Comparison of ENCODE assay signal across 8 cellular contexts in the genomic region with DNA sequence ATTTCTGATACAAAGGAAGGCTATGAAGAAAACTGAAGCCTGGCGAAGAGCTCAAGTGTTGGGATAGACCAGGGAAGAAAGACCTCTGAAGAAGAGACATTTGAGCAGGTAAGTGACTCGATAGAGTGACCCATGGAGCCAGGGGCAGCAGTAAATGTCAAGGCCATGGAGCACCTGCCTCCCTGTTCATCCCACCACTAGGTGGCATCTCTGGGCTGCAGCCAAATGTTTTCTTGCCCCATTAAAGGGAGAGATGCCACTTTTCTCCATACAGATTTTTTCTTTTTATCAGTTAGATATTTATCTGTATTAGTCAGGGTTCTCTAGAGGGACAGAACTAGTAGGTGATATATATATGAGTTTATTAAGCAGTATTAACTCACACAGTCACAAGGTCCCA. TPM values are rescaled to one million over a fixed set of nuclear protein-coding genes. Genes with fewer than 3 reads are reported as not detected.
DNase-seq lines count a peak whose midpoint lies in the region; ATAC-seq and FAIRE-seq lines count a peak whose summit lies in the region.

No MANE protein-coding gene starts in this region.

- peaks cover 0 to 2% (median 0%) of the 10 kb centered on the region in 7 donors for H3K9me3 Mint-ChIP-seq in naive B cell

- peak; percentile 77 for FAIRE-seq in GM19239 (lab: Jason Lieb, UNC)
- FAIRE-seq in urothelium cell line (lab: Jason Lieb, UNC) = no peak

- H3K27ac Mint-ChIP-seq in naive B cell = no peak overlapping the region

- peaks cover 4 to 14% (median 6%) of the 10 kb centered on the region in 3 donors for H3K4me1 Mint-ChIP-seq in naive B cell

- no peaks in the 10 kb centered on the region for H3K36me3 Mint-ChIP-seq in naive B cell

- no peaks in the 10 kb centered on the region for H3K27me3 Mint-ChIP-seq in naive B cell

- DNase-seq in AG08396 (ENCODE audit: low spot score) = peak; percentile 34
- DNase-seq in GM19239 (ENCODE audit: insufficient read length, low spot score) = no peak
- peak; percentile 33 for DNase-seq in NCI-H2227 treated with DMSO at 0.1 percent for 48 hours (lab: John Stamatoyannopoulos, UW)
- DNase-seq in activated CD4-positive, CD25-positive, alpha-beta regulatory T cell treated with anti-CD3 and anti-CD28 coated beads, Interleukin-2, amount 50 U/mL, for 72 hours = peak; percentile 50
- peak; percentile 17 to 50 for DNase-seq in dermis microvascular lymphatic vessel endothelial cell (ENCODE audit: low read depth in 2 of 2)
- DNase-seq in naive B cell = peak; percentile 43
- peak; percentile 70 for DNase-seq in urothelium cell line (ENCODE audit: low spot score)

- H3K4me3 Mint-ChIP-seq in naive B cell = no peak overlapping the region

- ATAC-seq in naive B cell (ENCODE audit: low read depth in 2 of 2) (peak in 1 of 2 donors; percentile 18), GM18861 (IDR thresholded peaks at IDR 0.05; ENCODE audit: unreplicated experiment) (no peak)

RNA-seq across cellular contexts. Expression of a gene that starts 4.9 kb away (rescaled TPM):
- total RNA-seq in dermis microvascular lymphatic vessel endothelial cell = 3.3 and 4.0 TPM in 2 replicates
- 1 to 10 TPM in 5 of 6 donors, not detected in 1; 3.4 to 6.3 (median 5.2) TPM for polyA plus RNA-seq in naive B cell (ENCODE audit: low read depth in 6 of 6)
